In the genomic region with DNA sequence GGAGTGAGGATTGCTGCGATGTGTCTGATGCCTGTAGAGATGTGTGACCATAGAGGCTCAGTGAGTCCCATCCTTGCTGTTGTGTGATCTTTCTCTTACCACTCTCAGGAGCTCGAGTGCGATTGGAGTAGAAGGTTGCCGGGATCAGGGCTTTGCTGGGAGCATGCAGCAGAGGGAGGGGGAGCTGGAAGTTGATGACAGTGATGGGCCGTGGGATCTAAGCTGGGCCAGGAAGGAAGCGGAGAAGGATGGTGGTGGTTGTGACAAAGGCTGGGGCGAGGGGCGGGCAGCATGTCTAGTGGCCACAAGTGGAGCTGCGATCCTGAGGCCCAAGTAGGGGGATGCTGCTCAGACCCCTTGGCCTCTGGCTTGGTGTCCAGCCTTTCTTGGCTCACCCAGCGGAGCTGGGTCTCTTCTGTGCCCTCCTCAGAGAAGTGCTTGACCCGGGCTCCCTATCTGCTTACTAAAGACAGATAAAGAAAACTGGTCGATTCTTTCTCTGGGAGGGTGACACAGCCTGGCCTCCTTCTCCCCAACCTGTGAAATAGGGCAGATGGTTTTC, we compare ENCODE assay signal across 16 cellular contexts.
"Had no signal": no experiment of that assay in that cellular context is flagged by ENCODE, and none has a peak within 500 bp of the region (broad histone marks: within the 10 kb centered on the region; RNA-seq: fewer than 3 reads in every experiment).

No MANE protein-coding gene starts in this region.

- H3K27me3 ChIP-seq: right lobe of liver, uterus had no signal

- ATAC-seq: foreskin keratinocyte; left cardiac atrium; mucosa of descending colon; naive thymus-derived CD8-positive, alpha-beta T cell; right lobe of liver had no signal

- H3K36me3 ChIP-seq: prostate gland, right lobe of liver, uterus had no signal

- H3K36me3 Mint-ChIP-seq: naive thymus-derived CD8-positive, alpha-beta T cell had no signal

- H3K4me1 ChIP-seq: foreskin keratinocyte, parathyroid adenoma, prostate gland, right lobe of liver, uterus had no signal

- H3K4me3 Mint-ChIP-seq: naive thymus-derived CD8-positive, alpha-beta T cell had no signal

- H3K4me3 ChIP-seq: mucosa of descending colon, prostate gland, right lobe of liver, skin epidermis, uterus had no signal

- H3K27ac ChIP-seq: foreskin keratinocyte, parathyroid adenoma, prostate gland, right lobe of liver, skin epidermis, uterus had no signal

- H3K9me3 Mint-ChIP-seq: naive thymus-derived CD8-positive, alpha-beta T cell had no signal

- DNase-seq: cerebellar nuclear complex; dermis blood vessel endothelial cell; erythroblast; foreskin keratinocyte; kidney; left cardiac atrium; mammary epithelial cell; mucosa of descending colon; naive thymus-derived CD8-positive, alpha-beta T cell; right lobe of liver; stimulated activated naive CD4-positive, alpha-beta T cell; trophoblast cell; uterus had no signal

- H3K9ac ChIP-seq: parathyroid adenoma had no signal

- H3K9me3 ChIP-seq: mucosa of descending colon, prostate gland, right lobe of liver, uterus had no signal
